In genomic region chr12:4279120-4279690, GRCh38 we compare ENCODE assay signal across 15 cellular contexts. TPM values are rescaled to one million over a fixed set of nuclear protein-coding genes. Genes with fewer than 3 reads are reported as not detected.
A peak's percentile ranks its signal among the peaks of the same experiment; 100 is the strongest.
DNase-seq lines count a peak whose midpoint lies in the region; ATAC-seq, FAIRE-seq and TF ChIP-seq lines count a peak whose summit lies in the region.
"Had no signal": no experiment of that assay in that cellular context is flagged by ENCODE, and none has a peak within 500 bp of the region (broad histone marks: within the 10 kb centered on the region; RNA-seq: fewer than 3 reads in every experiment).

No MANE protein-coding gene starts in this region.

- no peak for FAIRE-seq in astrocyte (lab: Jason Lieb, UNC)
- FAIRE-seq in kidney (lab: Jason Lieb, UNC) = no peak
- FAIRE-seq: RCC 7860 had no signal

- peaks cover 45% of the 10 kb centered on the region for H3K27me3 ChIP-seq in astrocyte (ENCODE audit: insufficient read depth, low read length)
- no peaks in the 10 kb centered on the region for H3K27me3 ChIP-seq in muscle layer of duodenum (ENCODE audit: low read depth, low read length)

- no peaks in the 10 kb centered on the region for H3K27me3 Mint-ChIP-seq in stimulated activated naive CD8-positive, alpha-beta T cell treated with anti-CD3 and anti-CD28 coated beads, Interleukin-15, Interleukin-2, amounts not matched to agents 100 ng/mL and 50 ng/mL, for 24 hours
- H3K27me3 Mint-ChIP-seq in astrocyte (ENCODE audit: low read depth, unreplicated experiment) = no peaks in the 10 kb centered on the region
- H3K27me3 Mint-ChIP-seq: B cell; stimulated activated naive B cell treated with anti-CD40 and anti-IgM and Interleukin-4, amounts not matched to agents 10 μg/mL and 1 μg/mL and 100 μg/mL, for 72 hours had no signal

- peak overlapping the region; percentile 94 for H3K4me3 Mint-ChIP-seq in stimulated activated naive CD8-positive, alpha-beta T cell treated with anti-CD3 and anti-CD28 coated beads, Interleukin-15, Interleukin-2, amounts not matched to agents 100 ng/mL and 50 ng/mL, for 24 hours
- H3K4me3 Mint-ChIP-seq in astrocyte (ENCODE audit: unreplicated experiment) = peak overlapping the region; percentile 98
- H3K4me3 Mint-ChIP-seq: B cell; stimulated activated naive B cell treated with anti-CD40 and anti-IgM and Interleukin-4, amounts not matched to agents 10 μg/mL and 1 μg/mL and 100 μg/mL, for 72 hours had no signal

- H3K27ac ChIP-seq in astrocyte (ENCODE audit: low read depth, low read length) (no peak overlapping the region), muscle layer of duodenum (ENCODE audit: low read length) (peak overlapping the region; percentile 77), kidney (ENCODE audit: low read depth in 2 of 2, low read length in 2 of 2) (no peak overlapping the region)

- TF ChIP-seq CTCF in astrocyte (IDR thresholded peaks at IDR 0.05; ENCODE audit: insufficient read depth, low read depth, low read length) = no peak
- no peak for TF ChIP-seq CTCF in kidney (IDR thresholded peaks at IDR 0.05; ENCODE audit: borderline replicate concordance, extremely low read depth, insufficient read depth)

- H3K4me1 Mint-ChIP-seq in stimulated activated naive CD8-positive, alpha-beta T cell treated with anti-CD3 and anti-CD28 coated beads, Interleukin-15, Interleukin-2, amounts not matched to agents 100 ng/mL and 50 ng/mL, for 24 hours (ENCODE audit: low read depth) = peaks cover 78% of the 10 kb centered on the region
- peaks cover 53% of the 10 kb centered on the region for H3K4me1 Mint-ChIP-seq in astrocyte (ENCODE audit: low read depth, unreplicated experiment)

- H3K36me3 Mint-ChIP-seq in stimulated activated naive CD8-positive, alpha-beta T cell treated with anti-CD3 and anti-CD28 coated beads, Interleukin-15, Interleukin-2, amounts not matched to agents 100 ng/mL and 50 ng/mL, for 24 hours (ENCODE audit: low read depth) = peaks cover 96% of the 10 kb centered on the region
- peaks cover 46% of the 10 kb centered on the region for H3K36me3 Mint-ChIP-seq in astrocyte (ENCODE audit: low read depth, unreplicated experiment)

- no peaks in the 10 kb centered on the region for H3K36me3 ChIP-seq in astrocyte (ENCODE audit: insufficient read depth, low read length)
- H3K36me3 ChIP-seq in muscle layer of duodenum (ENCODE audit: control insufficient read depth in 1 of 2, insufficient read depth in 2 of 2, low read length in 2 of 2) = peaks cover 33 to 42% of the 10 kb centered on the region in 2 donors
- H3K36me3 ChIP-seq in kidney (ENCODE audit: control insufficient read depth in 1 of 2, insufficient read depth in 2 of 2, low read length in 2 of 2) = no peaks in the 10 kb centered on the region

- DNase-seq in stimulated activated naive CD8-positive, alpha-beta T cell treated with anti-CD3 and anti-CD28 coated beads, Interleukin-15, Interleukin-2, amounts not matched to agents 100 U/mL and 50 U/mL, for 24 hours = no peak
- DNase-seq in astrocyte (ENCODE audit: low read depth) = no peak
- DNase-seq in SIG-M5 (lab: John Stamatoyannopoulos, UW) = no peak
- no peak for DNase-seq in kidney
- DNase-seq in NOMO-1 treated with DMSO at 0.1 percent for 48 hours (lab: John Stamatoyannopoulos, UW; ENCODE audit: unreplicated experiment) = no peak
- DNase-seq in activated gamma-delta T cell treated with Interleukin-2 at 50 U/mL for 16 hours = no peak
- DNase-seq: activated CD8-positive, alpha-beta memory T cell treated with anti-CD3 and anti-CD28 coated beads, Interleukin-2, amount 50 U/mL, for 4 hours; erythroblast; stimulated activated naive B cell treated with anti-CD40 and anti-IgM and Interleukin-4, amounts not matched to agents 10 μg/mL and 1 μg/mL and 100 μg/mL, for 72 hours; T1000 had no signal

- H4K20me1 ChIP-seq in astrocyte (ENCODE audit: insufficient read depth, low read length) = peaks cover 36% of the 10 kb centered on the region

- H3K4me3 ChIP-seq in astrocyte (ENCODE audit: insufficient read depth, low read depth, low read length) (no peak overlapping the region), muscle layer of duodenum (ENCODE audit: low read depth in 1 of 2, low read length in 2 of 2) (no peak overlapping the region), kidney (ENCODE audit: low read length in 2 of 2) (no peak overlapping the region)

- no peaks in the 10 kb centered on the region for H3K79me2 ChIP-seq in astrocyte (ENCODE audit: insufficient read depth, low read length)

- H3K27ac Mint-ChIP-seq in stimulated activated naive CD8-positive, alpha-beta T cell treated with anti-CD3 and anti-CD28 coated beads, Interleukin-15, Interleukin-2, amounts not matched to agents 100 ng/mL and 50 ng/mL, for 24 hours = peak overlapping the region; percentile 85
- no peak overlapping the region for H3K27ac Mint-ChIP-seq in astrocyte (ENCODE audit: unreplicated experiment)
- H3K27ac Mint-ChIP-seq: B cell; stimulated activated naive B cell treated with anti-CD40 and anti-IgM and Interleukin-4, amounts not matched to agents 10 μg/mL and 1 μg/mL and 100 μg/mL, for 72 hours had no signal

- H3K4me1 ChIP-seq in astrocyte (ENCODE audit: insufficient read depth, low read length) = peaks cover 9% of the 10 kb centered on the region
- peaks cover 43 to 78% of the 10 kb centered on the region in 2 donors for H3K4me1 ChIP-seq in muscle layer of duodenum (ENCODE audit: control insufficient read depth in 1 of 2, insufficient read depth in 2 of 2, low read length in 2 of 2)
- peaks cover 0 to 8% of the 10 kb centered on the region in 2 donors for H3K4me1 ChIP-seq in kidney (ENCODE audit: control insufficient read depth in 1 of 2, insufficient read depth in 1 of 2, low read depth in 1 of 2, low read length in 2 of 2)

- H3K9me3 ChIP-seq in astrocyte (ENCODE audit: insufficient read depth, low read depth, low read length) = no peaks in the 10 kb centered on the region
- H3K9me3 ChIP-seq in muscle layer of duodenum (ENCODE audit: control insufficient read depth in 1 of 2, low read length in 2 of 2) = no peaks in the 10 kb centered on the region
- H3K9me3 ChIP-seq in kidney (ENCODE audit: control insufficient read depth in 1 of 2, low read length in 2 of 2) = no peaks in the 10 kb centered on the region
- H3K9me3 ChIP-seq: psoas muscle had no signal

- H3K9ac ChIP-seq in astrocyte (ENCODE audit: low read length) (no peak overlapping the region), kidney (ENCODE audit: low read length in 2 of 2) (no peak overlapping the region)

- no peak for ATAC-seq in stimulated activated naive CD8-positive, alpha-beta T cell treated with anti-CD3 and anti-CD28 coated beads, Interleukin-15, Interleukin-2, amounts not matched to agents 100 U/mL and 50 U/mL, for 24 hours
- ATAC-seq: stimulated activated naive B cell treated with anti-CD40 and anti-IgM and Interleukin-4, amounts not matched to agents 10 μg/mL and 1 μg/mL and 100 μg/mL, for 72 hours had no signal

- no peak overlapping the region for H3K4me2 ChIP-seq in astrocyte (ENCODE audit: low read length)

- no peaks in the 10 kb centered on the region for H3K9me3 Mint-ChIP-seq in stimulated activated naive CD8-positive, alpha-beta T cell treated with anti-CD3 and anti-CD28 coated beads, Interleukin-15, Interleukin-2, amounts not matched to agents 100 ng/mL and 50 ng/mL, for 24 hours
- H3K9me3 Mint-ChIP-seq in astrocyte (ENCODE audit: unreplicated experiment) = no peaks in the 10 kb centered on the region
- H3K9me3 Mint-ChIP-seq: stimulated activated naive B cell treated with anti-CD40 and anti-IgM and Interleukin-4, amounts not matched to agents 10 μg/mL and 1 μg/mL and 100 μg/mL, for 72 hours had no signal

- H2AFZ ChIP-seq in astrocyte (ENCODE audit: low read depth, low read length) = no peak overlapping the region

- intact Hi-C loops in kidney (cut with DNase I) = loop anchor here (10.0 kb wide), 1 partner anchor 394 kb away; no protein-coding TSS in a partner anchor

RNA-seq across cellular contexts. Expression of gene CCND2, which starts 5.6 kb away (rescaled TPM):
- total RNA-seq in astrocyte (607 and 726 TPM in 2 replicates), kidney (94.4 TPM)
- 3.3 TPM for polyA plus RNA-seq in kidney (ENCODE audit: insufficient read depth, low read depth, low replicate concordance)

RNA-seq across cellular contexts. Expression of gene TIGAR, which starts 41.8 kb away (rescaled TPM):
- total RNA-seq in astrocyte = 91.7 and 95.4 TPM in 2 replicates
- total RNA-seq in kidney = 11.8 TPM
- 3.6 TPM for polyA plus RNA-seq in kidney (ENCODE audit: insufficient read depth, low read depth, low replicate concordance)
